ENCODE assay signal across 21 cellular contexts in genomic region chr17:48498168-48498840, GRCh38. TPM values are rescaled to one million over a fixed set of nuclear protein-coding genes. Genes with fewer than 3 reads are reported as not detected.
DNase-seq lines count a peak whose midpoint lies in the region; ATAC-seq, FAIRE-seq and TF ChIP-seq lines count a peak whose summit lies in the region.
"Had no signal": no experiment of that assay in that cellular context is flagged by ENCODE, and none has a peak within 500 bp of the region (broad histone marks: within the 10 kb centered on the region; RNA-seq: fewer than 3 reads in every experiment).

No MANE protein-coding gene starts in this region.

- WGBS in prostate gland: 54% methylated on average over 6 of the region's 6 CpGs

- no peak for ATAC-seq in HG02884 (IDR thresholded peaks at IDR 0.05; ENCODE audit: unreplicated experiment)
- ATAC-seq: GM12878; naive thymus-derived CD4-positive, alpha-beta T cell had no signal

- intact Hi-C loops in prostate gland (cut with DNase I): no loop called here

- TF ChIP-seq POLR2A in prostate gland (IDR thresholded peaks at IDR 0.05): no peak

- TF ChIP-seq CTCF in bronchial epithelial cell (IDR thresholded peaks at IDR 0.05; ENCODE audit: insufficient read depth, low read length, severe bottlenecking) (no peak), prostate gland (IDR thresholded peaks at IDR 0.05) (no peak)

- no peaks in the 10 kb centered on the region for H3K4me1 ChIP-seq in prostate gland (replicated peaks)

- H3K27me3 ChIP-seq in bronchial epithelial cell (ENCODE audit: control insufficient read depth, insufficient read depth, low read length) (peaks cover 3% of the 10 kb centered on the region), prostate gland (replicated peaks; ENCODE audit: insufficient read depth) (no peaks in the 10 kb centered on the region)

- H3K36me3 ChIP-seq in bronchial epithelial cell (ENCODE audit: control insufficient read depth, insufficient read depth, low read length) (no peaks in the 10 kb centered on the region), prostate gland (no peaks in the 10 kb centered on the region)
- H3K36me3 ChIP-seq: BLaER1 treated with 17β-estradiol and CSF1 and Interleukin-3, amounts not matched to agents 10 nM and 100 nM; thoracic aorta had no signal

- FAIRE-seq in HTR-8/SVneo (lab: Jason Lieb, UNC) (peak; percentile 80), bronchial epithelial cell (lab: Jason Lieb, UNC) (no peak)
- FAIRE-seq: GM12878 had no signal

- no peak overlapping the region for H3K27ac ChIP-seq in prostate gland
- H3K27ac ChIP-seq: BLaER1 treated with 17β-estradiol and CSF1 and Interleukin-3, amounts not matched to agents 10 nM and 100 nM; coronary artery; thoracic aorta had no signal

- DNase-seq in HTR-8/SVneo (ENCODE audit: insufficient read length, low spot score): no peak
- DNase-seq in NCI-H2081 (lab: John Stamatoyannopoulos, UW): peak; percentile 68 to 96
- peak; percentile 33 for DNase-seq in bronchial epithelial cell (ENCODE audit: low read depth)
- DNase-seq in prostate gland (ENCODE audit: low spot score): peak; percentile 12
- DNase-seq in activated gamma-delta T cell (lab: John Stamatoyannopoulos, UW): no peak
- no peak for DNase-seq in cerebellar cortex (ENCODE audit: low spot score)
- DNase-seq: activated CD4-positive, alpha-beta T cell treated with anti-CD3 and anti-CD28 coated beads, Interleukin-2, amount 10 ng/mL, durations not matched to agents 7 days and 5 days; amniotic stem cell; erythroblast; head of caudate nucleus; MM.1S; naive thymus-derived CD4-positive, alpha-beta T cell; NCI-H82; stimulated activated CD8-positive, alpha-beta memory T cell treated with anti-CD3 and anti-CD28 coated beads, Interleukin-4, amount 100 ng/mL, for 48 hours; T1000 had no signal

- H3K9me3 ChIP-seq in prostate gland: no peaks in the 10 kb centered on the region
- H3K9me3 ChIP-seq: BLaER1 treated with 17β-estradiol and CSF1 and Interleukin-3, amounts not matched to agents 10 nM and 100 nM; thoracic aorta had no signal

- H3K4me3 ChIP-seq in bronchial epithelial cell (ENCODE audit: low read depth, low read length): no peak overlapping the region
- H3K4me3 ChIP-seq in prostate gland: no peak overlapping the region
- H3K4me3 ChIP-seq: BLaER1 treated with 17β-estradiol and CSF1 and Interleukin-3, amounts not matched to agents 10 nM and 100 nM; coronary artery; GM12878; thoracic aorta had no signal

RNA-seq across cellular contexts. Expression of gene HOXB1, which starts 32.5 kb away (rescaled TPM):
- total RNA-seq in bronchial epithelial cell (under 0.01 TPM in 1 of 2 replicates, not detected in the other), prostate gland (not detected)
- total RNA-seq: activated CD4-positive, alpha-beta T cell treated with anti-CD3 and anti-CD28 coated beads, Interleukin-2, amount 10 ng/mL, durations not matched to agents 7 days and 5 days; activated T-helper 1 cell treated with anti-CD3 and anti-CD28 coated beads, Interleukin-12 subunit alpha, Interleukin-12 subunit beta, Interleukin-2, Interleukin-4 antibody, amounts not matched to agents 30 ng/mL and 10 ng/mL and 1 ng/mL, durations not matched to agents 14 hours and 24 hours and 36 hours; GM12878; naive thymus-derived CD4-positive, alpha-beta T cell; thoracic aorta had no signal

RNA-seq across cellular contexts. Expression of gene HOXB2, which starts 46.6 kb away (rescaled TPM):
- total RNA-seq in bronchial epithelial cell (not detected in 2 replicates), prostate gland (1 to 10 TPM; 4.1 to 9.5 TPM)

Comparison
In these comparisons a context has a peak if more than half of its experiments do, and no peak if none do; other contexts are left out.
1. DNase-seq: peak in NCI-H2081 (2 of 2), bronchial epithelial cell (single experiment) and prostate gland (single experiment); none in HTR-8/SVneo (single experiment), activated gamma-delta T cell (single experiment) and cerebellar cortex (single experiment).